In the genomic region with DNA sequence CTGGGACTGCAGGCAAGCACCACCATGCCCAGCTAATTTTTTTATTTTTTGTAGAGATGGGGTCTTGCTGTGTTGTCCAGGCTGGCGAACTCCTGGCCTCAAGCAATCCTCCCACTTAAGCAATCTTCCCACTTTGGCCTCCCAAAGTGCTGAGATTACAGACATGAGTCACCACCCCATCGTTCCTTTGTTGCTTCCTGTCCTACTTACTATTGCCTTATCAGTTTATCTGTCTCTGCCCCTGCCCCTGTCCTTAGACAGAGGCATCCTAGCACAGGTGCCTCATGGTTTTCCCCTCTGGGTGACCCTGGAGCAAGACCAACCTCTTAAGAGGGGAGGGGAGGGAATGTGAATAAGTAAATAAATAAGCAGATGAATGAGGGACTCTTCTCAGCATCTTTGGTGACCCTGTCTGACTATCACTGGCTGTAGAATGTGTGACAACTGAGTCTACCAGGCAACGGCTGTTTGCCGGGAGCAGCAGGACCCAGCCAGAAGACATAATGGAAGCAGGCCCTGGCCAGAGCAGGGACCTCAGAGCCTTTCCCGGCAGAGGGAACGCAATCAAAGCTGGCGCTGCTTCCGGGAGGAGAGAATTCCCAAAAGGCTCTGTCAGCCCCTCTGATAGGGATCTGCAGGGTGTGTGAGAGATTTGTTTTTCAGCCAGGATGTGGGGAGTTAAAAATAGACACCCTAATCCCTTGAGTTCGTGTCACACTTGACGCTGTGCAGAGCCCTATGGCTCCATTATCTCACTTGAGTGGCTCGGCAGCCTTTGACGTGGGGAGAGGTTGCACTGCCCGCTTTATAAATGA, we compare ENCODE assay signal across 10 cellular contexts. TPM values are rescaled to one million over a fixed set of nuclear protein-coding genes. Genes with fewer than 3 reads are reported as not detected.
DNase-seq lines count a peak whose midpoint lies in the region; ATAC-seq and TF ChIP-seq lines count a peak whose summit lies in the region.
"Had no signal": no experiment of that assay in that cellular context is flagged by ENCODE, and none has a peak within 500 bp of the region (broad histone marks: within the 10 kb centered on the region; RNA-seq: fewer than 3 reads in every experiment).

No MANE protein-coding gene starts in this region.

- H3K27me3 ChIP-seq in Caco-2 (replicated peaks; ENCODE audit: control insufficient read depth, insufficient read depth, low read length) (no peaks in the 10 kb centered on the region), endodermal cell (ENCODE audit: control insufficient read depth, insufficient read depth, low read length, poor library complexity, severe bottlenecking) (no peaks in the 10 kb centered on the region)

- POLR2A ChIA-PET in Caco-2 (lab: Charles Lee) = no interaction called here
- POLR2A ChIA-PET in activated CD8-positive, alpha-beta T cell treated with anti-CD3 and anti-CD28 coated beads for 36 hours (lab: Charles Lee) = no interaction called here
- POLR2A ChIA-PET in naive thymus-derived CD8-positive, alpha-beta T cell (lab: Charles Lee) = no interaction called here

- H3K4me3 Mint-ChIP-seq in Caco-2 (ENCODE audit: unreplicated experiment) (peak overlapping the region; percentile 16), endodermal cell (no peak overlapping the region)
- H3K4me3 Mint-ChIP-seq in activated CD8-positive, alpha-beta T cell treated with anti-CD3 and anti-CD28 coated beads for 36 hours = no peak overlapping the region
- no peak overlapping the region for H3K4me3 Mint-ChIP-seq in naive thymus-derived CD8-positive, alpha-beta T cell
- H3K4me3 Mint-ChIP-seq: activated naive CD4-positive, alpha-beta T cell treated with anti-CD3 and anti-CD28 coated beads, Interleukin-2, amount 50 U/mL, for 24 hours; T-helper 1 cell treated with Interleukin-12 subunit alpha and Interleukin-12 subunit beta and Interleukin-4 antibody, amounts not matched to agents 30 μg/mL and 1 μg/mL, for 36 hours had no signal

- H3K9ac ChIP-seq in endodermal cell (ENCODE audit: extremely low read depth, low read length, poor library complexity, severe bottlenecking) = peak overlapping the region; percentile 6

- H3K27me3 Mint-ChIP-seq in Caco-2 (ENCODE audit: insufficient read depth, unreplicated experiment) (no peaks in the 10 kb centered on the region), endodermal cell (ENCODE audit: insufficient read depth) (no peaks in the 10 kb centered on the region)
- H3K27me3 Mint-ChIP-seq in activated CD8-positive, alpha-beta T cell treated with anti-CD3 and anti-CD28 coated beads for 36 hours = peaks cover 36% of the 10 kb centered on the region
- H3K27me3 Mint-ChIP-seq in naive thymus-derived CD8-positive, alpha-beta T cell = peaks cover 32 to 80% (median 53%) of the 10 kb centered on the region in 5 donors

- no peak overlapping the region for H3K4me3 ChIP-seq in Caco-2 (ENCODE audit: low read depth, low read length)
- no peak overlapping the region for H3K4me3 ChIP-seq in endodermal cell (ENCODE audit: low read length)

- CTCF ChIA-PET in Caco-2 (lab: Charles Lee) = no interaction called here
- CTCF ChIA-PET in activated CD8-positive, alpha-beta T cell treated with anti-CD3 and anti-CD28 coated beads for 36 hours (lab: Charles Lee) = no interaction called here

- no TSS peak for BruUV-seq in Caco-2 (replicated peaks; lab: Mats Ljungman, UMichigan)

- TF ChIP-seq CTCF in Caco-2 (IDR thresholded peaks at IDR 0.05; ENCODE audit: insufficient read depth in 1 of 2, low read depth in 1 of 2, low read length in 1 of 2, severe bottlenecking in 1 of 2, unreplicated experiment in 1 of 2) (no peak), endodermal cell (conservative IDR thresholded peaks at IDR 0.05) (no peak)
- TF ChIP-seq CTCF in activated CD8-positive, alpha-beta T cell treated with anti-CD3 and anti-CD28 coated beads for 36 hours (IDR thresholded peaks at IDR 0.05) = no peak

- peak in 1 of 2 experiments; percentile 11 for DNase-seq in Caco-2
- DNase-seq in NCI-H2171 (lab: John Stamatoyannopoulos, UW) = peak; percentile 62
- DNase-seq in endodermal cell = peak; percentile 46
- DNase-seq in myocyte (ENCODE audit: low read depth) = peak; percentile 82
- DNase-seq in NCI-H187 treated with DMSO at 0.1 percent for 48 hours (lab: John Stamatoyannopoulos, UW) = no peak
- no peak for DNase-seq in activated CD8-positive, alpha-beta T cell treated with anti-CD3 and anti-CD28 coated beads for 36 hours
- DNase-seq in occipital lobe (lab: John Stamatoyannopoulos, UW) = no peak
- DNase-seq in naive thymus-derived CD8-positive, alpha-beta T cell = no peak

- H3K4me1 ChIP-seq in Caco-2 (peaks cover 5% of the 10 kb centered on the region), endodermal cell (ENCODE audit: control insufficient read depth, insufficient read depth, low read length) (peaks cover 5% of the 10 kb centered on the region)

- peak overlapping the region; percentile 16 for H3K27ac Mint-ChIP-seq in Caco-2 (ENCODE audit: unreplicated experiment)
- H3K27ac Mint-ChIP-seq in endodermal cell = peak overlapping the region; percentile 59
- H3K27ac Mint-ChIP-seq in activated CD8-positive, alpha-beta T cell treated with anti-CD3 and anti-CD28 coated beads for 36 hours = no peak overlapping the region
- no peak overlapping the region for H3K27ac Mint-ChIP-seq in naive thymus-derived CD8-positive, alpha-beta T cell
- H3K27ac Mint-ChIP-seq: activated naive CD4-positive, alpha-beta T cell treated with anti-CD3 and anti-CD28 coated beads, Interleukin-2, amount 50 U/mL, for 24 hours; T-helper 1 cell treated with Interleukin-12 subunit alpha and Interleukin-12 subunit beta and Interleukin-4 antibody, amounts not matched to agents 30 μg/mL and 1 μg/mL, for 36 hours had no signal

- H3K36me3 Mint-ChIP-seq in Caco-2 (ENCODE audit: insufficient read depth, unreplicated experiment) (no peaks in the 10 kb centered on the region), endodermal cell (ENCODE audit: low read depth) (no peaks in the 10 kb centered on the region)
- H3K36me3 Mint-ChIP-seq in activated CD8-positive, alpha-beta T cell treated with anti-CD3 and anti-CD28 coated beads for 36 hours (ENCODE audit: low read depth) = no peaks in the 10 kb centered on the region
- no peaks in the 10 kb centered on the region for H3K36me3 Mint-ChIP-seq in naive thymus-derived CD8-positive, alpha-beta T cell
- H3K36me3 Mint-ChIP-seq: activated naive CD4-positive, alpha-beta T cell treated with anti-CD3 and anti-CD28 coated beads, Interleukin-2, amount 50 U/mL, for 24 hours had no signal

- intact Hi-C loops in Caco-2 (cut with micrococcal nuclease; ENCODE audit: unreplicated experiment) = loop anchor here (2.0 kb wide), 1 partner anchor 57 kb away; no protein-coding TSS in a partner anchor
- intact Hi-C loops in activated CD8-positive, alpha-beta T cell treated with anti-CD3 and anti-CD28 coated beads for 36 hours (cut with micrococcal nuclease) = no loop called here

- H3K36me3 ChIP-seq in Caco-2 (ENCODE audit: control insufficient read depth, insufficient read depth, low read length) = no peaks in the 10 kb centered on the region
- no peaks in the 10 kb centered on the region for H3K36me3 ChIP-seq in endodermal cell (ENCODE audit: control insufficient read depth, insufficient read depth, low read length)

- WGBS in endodermal cell (ENCODE audit: insufficient coverage in 1 of 2, insufficient read length in 1 of 2), 2 experiments = 75 to 85% methylated on average over 13 of the region's 13 CpGs

- H3K27ac ChIP-seq in endodermal cell (ENCODE audit: low read depth, low read length) = no peak overlapping the region

- ATAC-seq in activated CD8-positive, alpha-beta T cell treated with anti-CD3 and anti-CD28 coated beads for 36 hours = no peak
- ATAC-seq in naive thymus-derived CD8-positive, alpha-beta T cell = no peak

- peaks cover 16% of the 10 kb centered on the region for H3K4me1 Mint-ChIP-seq in Caco-2 (ENCODE audit: low read depth, unreplicated experiment)
- peaks cover 29% of the 10 kb centered on the region for H3K4me1 Mint-ChIP-seq in endodermal cell
- peaks cover 4% of the 10 kb centered on the region for H3K4me1 Mint-ChIP-seq in activated CD8-positive, alpha-beta T cell treated with anti-CD3 and anti-CD28 coated beads for 36 hours (ENCODE audit: low read depth)
- peaks cover 5 to 8% (median 7%) of the 10 kb centered on the region in 4 donors for H3K4me1 Mint-ChIP-seq in naive thymus-derived CD8-positive, alpha-beta T cell

- no peaks in the 10 kb centered on the region for H3K9me3 ChIP-seq in Caco-2
- no peaks in the 10 kb centered on the region for H3K9me3 ChIP-seq in endodermal cell (ENCODE audit: control insufficient read depth, low read length)

- H3K9me3 Mint-ChIP-seq in Caco-2 (ENCODE audit: unreplicated experiment) (no peaks in the 10 kb centered on the region), endodermal cell (no peaks in the 10 kb centered on the region)
- H3K9me3 Mint-ChIP-seq in activated CD8-positive, alpha-beta T cell treated with anti-CD3 and anti-CD28 coated beads for 36 hours = no peaks in the 10 kb centered on the region
- no peaks in the 10 kb centered on the region for H3K9me3 Mint-ChIP-seq in naive thymus-derived CD8-positive, alpha-beta T cell
- H3K9me3 Mint-ChIP-seq: activated naive CD4-positive, alpha-beta T cell treated with anti-CD3 and anti-CD28 coated beads, Interleukin-2, amount 50 U/mL, for 24 hours; T-helper 1 cell treated with Interleukin-12 subunit alpha and Interleukin-12 subunit beta and Interleukin-4 antibody, amounts not matched to agents 30 μg/mL and 1 μg/mL, for 36 hours had no signal

RNA-seq across cellular contexts. Expression of a gene that starts 43.8 kb away (rescaled TPM):
- 18.0 and 26.0 TPM in 2 replicates for total RNA-seq in Caco-2 (2022)
- total RNA-seq in endodermal cell = 10 to 100 TPM; 70.7 to 71.0 TPM
- 33.4 TPM for polyA plus RNA-seq in endodermal cell (2013, experiment 1 of 2)
- 36.0 TPM for polyA plus RNA-seq in endodermal cell (2013, experiment 2 of 2)
- total RNA-seq in myocyte = 4.5 and 6.6 TPM in 2 replicates
- 11.8 TPM for polyA plus RNA-seq in myocyte (2012)
- 1 to 10 TPM in 1 of 2 experiments, under 1 TPM in 1; 0.54 to 1.5 TPM for total RNA-seq in activated CD8-positive, alpha-beta T cell treated with anti-CD3 and anti-CD28 coated beads for 36 hours
- total RNA-seq in occipital lobe = 11.9 TPM
- total RNA-seq in naive thymus-derived CD8-positive, alpha-beta T cell = not detected
- not detected for polyA plus RNA-seq in naive thymus-derived CD8-positive, alpha-beta T cell

Comparison
In these comparisons a context has a peak if more than half of its experiments do, and no peak if none do; other contexts are left out.
1. DNase-seq: peak in NCI-H2171 (single experiment), endodermal cell (single experiment) and myocyte (single experiment); none in NCI-H187 treated with DMSO at 0.1 percent for 48 hours (single experiment), activated CD8-positive, alpha-beta T cell treated with anti-CD3 and anti-CD28 coated beads for 36 hours (single experiment), occipital lobe (single experiment) and naive thymus-derived CD8-positive, alpha-beta T cell (0 of 10).
2. H3K27ac Mint-ChIP-seq: peak in Caco-2 (single experiment) and endodermal cell (single experiment); none in activated CD8-positive, alpha-beta T cell treated with anti-CD3 and anti-CD28 coated beads for 36 hours (single experiment) and naive thymus-derived CD8-positive, alpha-beta T cell (0 of 10).